Comparison of ENCODE assay signal across 1 cellular context in genomic region chr10:103879409-103879808, GRCh38.
TF ChIP-seq lines count a peak whose summit lies in the region.

No MANE protein-coding gene starts in this region.

TF ChIP-seq in WTC11, 78 proteins besides CTCF, POLR2A, EP300 and RAD21 (continued from another document):
- TF ChIP-seq E2F4 (CRISPR knock-in tag; IDR thresholded peaks at IDR 0.05; ENCODE audit: borderline replicate concordance, low read depth) (no peak), MXD4 (CRISPR knock-in tag; IDR thresholded peaks at IDR 0.05; ENCODE audit: borderline replicate concordance) (no peak), USF2 (CRISPR knock-in tag; IDR thresholded peaks at IDR 0.05) (no peak), HMGXB4 (CRISPR knock-in tag; IDR thresholded peaks at IDR 0.05) (no peak), STAT6 (CRISPR knock-in tag; conservative IDR thresholded peaks at IDR 0.05; ENCODE audit: low read depth) (no peak), MLX (CRISPR knock-in tag; IDR thresholded peaks at IDR 0.05) (no peak), ZBTB43 (CRISPR knock-in tag; IDR thresholded peaks at IDR 0.05) (no peak)
TF ChIP-seq in WTC11: peak in this region for 0.
